In the genomic region with DNA sequence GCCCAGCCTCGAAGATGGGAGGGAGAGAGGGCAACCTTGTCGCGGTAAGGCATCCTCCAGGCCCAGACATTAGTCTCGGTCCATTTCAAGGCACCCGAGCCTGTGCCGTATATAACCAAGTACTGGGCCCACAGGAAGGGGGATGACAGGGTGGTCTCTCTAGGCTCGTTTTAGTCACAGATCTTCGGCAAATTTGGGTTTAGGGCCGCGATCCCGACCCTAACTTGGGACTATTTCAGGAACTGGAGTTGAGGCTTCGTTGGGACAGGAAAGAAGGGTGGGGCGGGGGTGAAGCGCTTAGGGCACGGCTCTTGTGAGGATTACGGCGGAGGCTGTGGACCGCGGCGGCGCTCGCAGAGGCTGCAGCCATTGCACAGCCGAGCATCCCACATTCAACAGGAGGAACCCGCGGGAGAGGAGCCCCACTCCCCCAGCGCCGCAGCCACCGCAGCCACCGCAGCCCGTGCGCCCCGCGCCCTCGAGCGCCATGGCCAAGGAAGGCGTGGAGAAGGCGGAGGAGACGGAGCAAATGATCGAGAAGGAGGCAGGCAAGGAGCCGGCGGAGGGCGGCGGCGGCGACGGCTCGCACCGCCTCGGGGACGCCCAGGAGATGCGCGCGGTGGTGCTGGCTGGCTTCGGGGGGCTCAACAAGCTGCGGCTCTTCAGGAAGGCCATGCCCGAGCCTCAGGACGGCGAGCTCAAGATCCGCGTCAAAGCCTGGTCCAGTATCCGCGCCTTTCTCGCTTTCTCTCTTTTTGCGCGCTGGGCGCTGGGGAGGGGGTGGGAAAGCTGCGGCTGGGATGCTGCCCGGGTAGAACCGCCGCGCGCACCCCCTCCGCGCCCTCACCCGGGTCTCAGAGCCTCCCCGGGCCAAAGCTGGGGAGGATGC, we compare ENCODE assay signal across 1 cellular context.
TF ChIP-seq lines count a peak whose summit lies in the region.

A gene with protein sequence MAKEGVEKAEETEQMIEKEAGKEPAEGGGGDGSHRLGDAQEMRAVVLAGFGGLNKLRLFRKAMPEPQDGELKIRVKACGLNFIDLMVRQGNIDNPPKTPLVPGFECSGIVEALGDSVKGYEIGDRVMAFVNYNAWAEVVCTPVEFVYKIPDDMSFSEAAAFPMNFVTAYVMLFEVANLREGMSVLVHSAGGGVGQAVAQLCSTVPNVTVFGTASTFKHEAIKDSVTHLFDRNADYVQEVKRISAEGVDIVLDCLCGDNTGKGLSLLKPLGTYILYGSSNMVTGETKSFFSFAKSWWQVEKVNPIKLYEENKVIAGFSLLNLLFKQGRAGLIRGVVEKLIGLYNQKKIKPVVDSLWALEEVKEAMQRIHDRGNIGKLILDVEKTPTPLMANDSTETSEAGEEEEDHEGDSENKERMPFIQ (plus strand): TSS at position 369 of the 889 bp plus-strand sequence. CDS start 119 bp downstream, at position 488.

TF ChIP-seq in SK-N-SH, 30 proteins besides CTCF, POLR2A, EP300 and RAD21 (continued from another document):
- peak; percentile 68 for TF ChIP-seq POLR2AphosphoS5 (IDR thresholded peaks at IDR 0.05; ENCODE audit: low read depth, low read length)
